ENCODE assay signal across 4 cellular contexts in genomic region chr1:225939097-225939938, GRCh38. TPM values are rescaled to one million over a fixed set of nuclear protein-coding genes. Genes with fewer than 3 reads are reported as not detected.
"Had no signal": no experiment of that assay in that cellular context is flagged by ENCODE, and none has a peak within 500 bp of the region (broad histone marks: within the 10 kb centered on the region; RNA-seq: fewer than 3 reads in every experiment).

No MANE protein-coding gene starts in this region.

RNA-seq across cellular contexts. Expression of gene LEFTY2, which starts 1.7 kb away (rescaled TPM):
- total RNA-seq: activated CD8-positive, alpha-beta memory T cell treated with anti-CD3 and anti-CD28 coated beads, Interleukin-2, amount 10 ng/mL, durations not matched to agents 7 days and 5 days; activated T-helper 2 cell treated with anti-CD3 and anti-CD28 coated beads, Interferon-gamma antibody, Interleukin-2, Interleukin-4, amounts not matched to agents 10 μg/mL and 5 μg/mL and 100 μg/mL, durations not matched to agents 14 hours and 24 hours and 36 hours; glomerular endothelial cell; T-helper 1 cell treated with Interleukin-12 subunit alpha and Interleukin-12 subunit beta and Interleukin-4 antibody, amounts not matched to agents 30 ng/mL and 1 ng/mL, for 36 hours had no signal

RNA-seq across cellular contexts. Expression of gene LEFTY1, which starts 50.4 kb away (rescaled TPM):
- total RNA-seq: activated CD8-positive, alpha-beta memory T cell treated with anti-CD3 and anti-CD28 coated beads, Interleukin-2, amount 10 ng/mL, durations not matched to agents 7 days and 5 days; activated T-helper 2 cell treated with anti-CD3 and anti-CD28 coated beads, Interferon-gamma antibody, Interleukin-2, Interleukin-4, amounts not matched to agents 10 μg/mL and 5 μg/mL and 100 μg/mL, durations not matched to agents 14 hours and 24 hours and 36 hours; glomerular endothelial cell; T-helper 1 cell treated with Interleukin-12 subunit alpha and Interleukin-12 subunit beta and Interleukin-4 antibody, amounts not matched to agents 30 ng/mL and 1 ng/mL, for 36 hours had no signal
